ENCODE assay signal across 10 cellular contexts in genomic region chr19:13031917-13032623, GRCh38. TPM values are rescaled to one million over a fixed set of nuclear protein-coding genes. Genes with fewer than 3 reads are reported as not detected.
DNase-seq lines count a peak whose midpoint lies in the region; ATAC-seq and TF ChIP-seq lines count a peak whose summit lies in the region.
"Had no signal": no experiment of that assay in that cellular context is flagged by ENCODE, and none has a peak within 500 bp of the region (broad histone marks: within the 10 kb centered on the region; RNA-seq: fewer than 3 reads in every experiment).

No MANE protein-coding gene starts in this region.

- H3K27ac Mint-ChIP-seq in osteocyte (ENCODE audit: unreplicated experiment) = peak overlapping the region; percentile 80

- H3K36me3 Mint-ChIP-seq in osteocyte (ENCODE audit: unreplicated experiment) = peaks cover 17% of the 10 kb centered on the region

- H3K9me3 ChIP-seq in esophagus squamous epithelium = no peaks in the 10 kb centered on the region
- H3K9me3 ChIP-seq in effector memory CD4-positive, alpha-beta T cell (ENCODE audit: control insufficient read depth, low read length) = no peaks in the 10 kb centered on the region

- no peak for TF ChIP-seq POLR2A in esophagus squamous epithelium (IDR thresholded peaks at IDR 0.05)

- peaks cover 36% of the 10 kb centered on the region for H3K4me1 Mint-ChIP-seq in osteocyte (ENCODE audit: unreplicated experiment)

- H3K4me1 ChIP-seq in esophagus squamous epithelium = peaks cover 66 to 100% (median 89%) of the 10 kb centered on the region in 3 donors
- H3K4me1 ChIP-seq in effector memory CD4-positive, alpha-beta T cell (ENCODE audit: control insufficient read depth, insufficient read depth, low read length, poor library complexity, severe bottlenecking) = no peaks in the 10 kb centered on the region

- no peak overlapping the region for H3K4me3 Mint-ChIP-seq in osteocyte (ENCODE audit: unreplicated experiment)

- TF ChIP-seq CTCF in esophagus squamous epithelium (IDR thresholded peaks at IDR 0.05) (no peak), osteocyte (IDR thresholded peaks at IDR 0.05) (no peak)

- peaks cover 0 to 11% (median 3%) of the 10 kb centered on the region in 3 donors for H3K36me3 ChIP-seq in esophagus squamous epithelium
- no peaks in the 10 kb centered on the region for H3K36me3 ChIP-seq in effector memory CD4-positive, alpha-beta T cell (ENCODE audit: control insufficient read depth, insufficient read depth, low read length)

- peak overlapping the region; percentile 81 to 98 (median 90) for H3K27ac ChIP-seq in esophagus squamous epithelium
- H3K27ac ChIP-seq in effector memory CD4-positive, alpha-beta T cell (ENCODE audit: insufficient read depth, low read length, poor library complexity, severe bottlenecking) = no peak overlapping the region

- DNase-seq in COR-L47 (lab: John Stamatoyannopoulos, UW) = peak; percentile 8
- DNase-seq in NCI-H69 (lab: John Stamatoyannopoulos, UW) = peak; percentile 92
- DNase-seq in esophagus squamous epithelium (lab: John Stamatoyannopoulos, UW) = no peak
- no peak for DNase-seq in osteocyte (ENCODE audit: extremely low spot score, unreplicated experiment)
- DNase-seq in ureter (ENCODE audit: low spot score) = no peak
- no peak for DNase-seq in cerebellum (ENCODE audit: low spot score)
- no peak for DNase-seq in effector memory CD4-positive, alpha-beta T cell
- DNase-seq: activated T-cell treated with anti-CD3 and anti-CD28 coated beads, Interleukin-2, amount 50 U/mL, for 48 hours; NCI-H446 treated with DMSO at 0.1 percent for 48 hours had no signal

- ATAC-seq in HG02938 (IDR thresholded peaks at IDR 0.05; ENCODE audit: unreplicated experiment) = no peak

- intact Hi-C loops in esophagus squamous epithelium (cut with DNase I) = no loop called here

- 31 to 41% methylated on average over 7 to 12 of the region's 12 CpGs for WGBS in esophagus squamous epithelium, 2 donors

- H3K9me3 Mint-ChIP-seq in osteocyte (ENCODE audit: unreplicated experiment) = no peaks in the 10 kb centered on the region

- H3K4me3 ChIP-seq in esophagus squamous epithelium = peak overlapping the region in 1 of 4 donors; percentile 22
- H3K4me3 ChIP-seq in effector memory CD4-positive, alpha-beta T cell (ENCODE audit: insufficient read depth, low read depth, low read length, poor library complexity, severe bottlenecking) = no peak overlapping the region

- H3K27me3 ChIP-seq in esophagus squamous epithelium = no peaks in the 10 kb centered on the region
- no peaks in the 10 kb centered on the region for H3K27me3 ChIP-seq in effector memory CD4-positive, alpha-beta T cell (replicated peaks; ENCODE audit: control insufficient read depth, insufficient read depth, low read length, poor library complexity, severe bottlenecking)

- no peaks in the 10 kb centered on the region for H3K27me3 Mint-ChIP-seq in osteocyte (ENCODE audit: unreplicated experiment)

RNA-seq across cellular contexts. Expression of gene NFIX, which starts 36.8 kb away (rescaled TPM):
- 10 to 100 TPM; 32.3 to 81.2 (median 51.6) TPM for total RNA-seq in esophagus squamous epithelium
- 87.0 and 93.7 TPM in 2 replicates for total RNA-seq in osteocyte
- 91.7 TPM for total RNA-seq in ureter
- 62.8 TPM for total RNA-seq in cerebellum

Comparison
In these comparisons a context has a peak if more than half of its experiments do, and no peak if none do; other contexts are left out.
1. DNase-seq: peak in COR-L47 (single experiment) and NCI-H69 (single experiment); none in esophagus squamous epithelium (single experiment), osteocyte (single experiment), ureter (single experiment), cerebellum (single experiment) and effector memory CD4-positive, alpha-beta T cell (0 of 3).